ENCODE assay signal across 10 cellular contexts in the genomic region with DNA sequence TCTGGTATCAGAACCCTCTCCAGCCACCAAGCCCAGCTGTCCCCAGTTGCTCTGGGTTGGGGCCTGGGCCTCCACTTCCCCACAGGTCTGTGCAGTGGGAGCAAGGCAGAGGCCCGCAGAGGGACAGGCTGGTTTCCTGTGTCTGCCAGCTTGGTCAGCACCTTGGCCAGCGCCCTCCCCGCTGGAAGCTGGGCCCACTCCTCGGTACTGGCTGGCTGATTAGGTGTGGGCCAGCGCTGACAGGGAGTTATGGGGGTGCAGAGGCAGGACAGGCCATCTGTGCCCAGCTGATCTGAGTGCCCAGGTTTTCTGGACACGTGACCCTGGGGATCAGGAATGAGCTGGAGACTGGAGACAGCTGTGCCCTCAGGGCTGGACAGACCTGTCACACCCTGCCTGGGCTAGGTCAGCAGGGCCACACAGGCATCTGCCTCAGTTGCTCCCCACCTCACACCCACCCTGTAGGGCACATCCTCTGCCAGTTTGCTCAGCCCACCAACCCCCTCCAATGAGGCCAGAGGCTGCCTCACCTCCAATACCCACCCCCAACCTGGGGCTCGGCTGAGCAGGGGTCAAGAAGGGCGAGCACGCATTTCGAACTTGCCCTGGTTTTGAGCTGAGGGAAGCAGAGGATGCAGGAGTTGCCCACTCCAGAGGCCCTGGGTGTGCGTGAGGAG.
DNase-seq lines count a peak whose midpoint lies in the region; ATAC-seq, FAIRE-seq and TF ChIP-seq lines count a peak whose summit lies in the region.
"Had no signal": no experiment of that assay in that cellular context is flagged by ENCODE, and none has a peak within 500 bp of the region (broad histone marks: within the 10 kb centered on the region; RNA-seq: fewer than 3 reads in every experiment).

No MANE protein-coding gene starts in this region.

- no peak for TF ChIP-seq RAD21 in HCT116 (IDR thresholded peaks at IDR 0.05; ENCODE audit: low read depth)

- TF ChIP-seq EP300 in sigmoid colon (IDR thresholded peaks at IDR 0.05): no peak

- FAIRE-seq in H54 (lab: Jason Lieb, UNC): no peak
- FAIRE-seq: keratinocyte had no signal

- H2AFZ ChIP-seq in HCT116 (ENCODE audit: low read depth, low read length, poor library complexity, severe bottlenecking): no peak overlapping the region

- peaks cover 3% of the 10 kb centered on the region; the same call in 1 of the 2 replicates for H3K27me3 ChIP-seq in HCT116 (ENCODE audit: insufficient read depth, low read length)
- H3K27me3 ChIP-seq in heart left ventricle: peaks cover 0 to 19% (median 0%) of the 10 kb centered on the region in 9 donors
- peaks cover 0 to 12% (median 0%) of the 10 kb centered on the region in 3 donors for H3K27me3 ChIP-seq in sigmoid colon

- H3K9ac ChIP-seq in HCT116 (ENCODE audit: low read length): no peak overlapping the region

- DNase-seq in HCT116 (ENCODE audit: low read depth, low spot score) (no peak), heart left ventricle (peak in 1 of 5 donors; percentile 47), sigmoid colon (peak; percentile 58), H54 (ENCODE audit: insufficient read length, low spot score) (no peak)
- DNase-seq in central memory CD4-positive, alpha-beta T cell: no peak
- DNase-seq: NCI-H446 treated with DMSO at 0.1 percent for 48 hours, T-helper 17 cell had no signal

- H3K4me1 ChIP-seq in HCT116 (ENCODE audit: control insufficient read depth in 1 of 2, insufficient read depth in 2 of 2, low read length in 2 of 2): peaks cover 11 to 17% of the 10 kb centered on the region in 2 experiments; a peak in 3 of 4 replicates
- peaks cover 0 to 9% (median 0%) of the 10 kb centered on the region in 12 donors for H3K4me1 ChIP-seq in heart left ventricle
- H3K4me1 ChIP-seq in sigmoid colon: peaks cover 0 to 10% (median 9%) of the 10 kb centered on the region in 4 donors

- no peak overlapping the region for H3K4me2 ChIP-seq in HCT116 (ENCODE audit: low read length)

- whole genome bisulfite sequencing in heart left ventricle, 4 donors: 41 to 56% (median 51%) methylated on average over 5 to 11 of the region's 11 CpGs
- WGBS in sigmoid colon, 2 donors: 67 to 68% methylated on average over 11 of the region's 11 CpGs

- POLR2A ChIA-PET in HCT116 (lab: Charles Lee): no interaction called here

- CTCF ChIA-PET in HCT116 (lab: Charles Lee): no interaction called here

- H3K79me2 ChIP-seq in HCT116 (ENCODE audit: insufficient read depth, low read length): no peaks in the 10 kb centered on the region

- no peak for TF ChIP-seq POLR2A in HCT116 (IDR thresholded peaks at IDR 0.05; ENCODE audit: borderline replicate concordance, extremely low read depth, insufficient read depth, insufficient read length)
- TF ChIP-seq POLR2A in heart left ventricle (IDR thresholded peaks at IDR 0.05): no peak
- no peak for TF ChIP-seq POLR2A in sigmoid colon (IDR thresholded peaks at IDR 0.05)
- TF ChIP-seq POLR2A in H54 (IDR thresholded peaks at IDR 0.05; ENCODE audit: low read depth, low read length): no peak

- no peak for TF ChIP-seq CTCF in HCT116 (IDR thresholded peaks at IDR 0.05 in 2 of 3, conservative IDR thresholded peaks at IDR 0.05 in 1 of 3; ENCODE audit: borderline replicate concordance in 1 of 3, insufficient read depth in 1 of 3, low read depth in 2 of 3, low read length in 2 of 3)
- TF ChIP-seq CTCF in heart left ventricle (IDR thresholded peaks at IDR 0.05): no peak
- TF ChIP-seq CTCF in sigmoid colon (IDR thresholded peaks at IDR 0.05): no peak

- H3K9me2 ChIP-seq in HCT116 (ENCODE audit: insufficient read depth): no peaks in the 10 kb centered on the region

- no peak for ATAC-seq in HCT116
- ATAC-seq in SK-N-SH treated with all-trans-retinoic acid at 6 μM for 48 hours: no peak
- peak in 3 of 4 donors; percentile 34 to 46 (median 36) for ATAC-seq in heart left ventricle
- ATAC-seq in HG03139 (IDR thresholded peaks at IDR 0.05; ENCODE audit: unreplicated experiment): no peak
- ATAC-seq: T-helper 17 cell had no signal

- BruUV-seq in HCT116 (replicated peaks; lab: Mats Ljungman, UMichigan): no TSS peak

- RAD21 ChIA-PET in HCT116 (lab: Charles Lee; ENCODE audit: low non-redundant PET in 1 of 2, low total read pairs in 2 of 2, uncharacterized antibody in 2 of 2, unreplicated experiment in 2 of 2): no interaction called here

- H3K27ac ChIP-seq in HCT116 (ENCODE audit: low read depth, low read length): no peak overlapping the region
- no peak overlapping the region for H3K27ac ChIP-seq in heart left ventricle
- no peak overlapping the region for H3K27ac ChIP-seq in sigmoid colon

- intact Hi-C loops in HCT116 (cut with micrococcal nuclease) (no loop called here), heart left ventricle (cut with DNase I) (loop anchor here in 4 of 10 donors (5.0 to 10.0 kb wide), 2 partner anchors 130 to 132 kb away; no protein-coding TSS in a partner anchor), sigmoid colon (cut with DNase I) (no loop called here)

- H3K36me3 ChIP-seq in HCT116 (ENCODE audit: control insufficient read depth in 1 of 2, insufficient read depth in 2 of 2, low read length in 2 of 2) (no peaks in the 10 kb centered on the region), heart left ventricle (no peaks in the 10 kb centered on the region), sigmoid colon (no peaks in the 10 kb centered on the region)

- H3K4me3 ChIP-seq in HCT116 (replicated peaks in 1 of 2; ENCODE audit: low read depth in 1 of 2, low read length in 2 of 2) (no peak overlapping the region), heart left ventricle (no peak overlapping the region), sigmoid colon (no peak overlapping the region)

- H4K20me1 ChIP-seq in HCT116 (ENCODE audit: insufficient read depth): no peaks in the 10 kb centered on the region

- no peaks in the 10 kb centered on the region for H3K9me3 ChIP-seq in HCT116 (ENCODE audit: control insufficient read depth in 1 of 2, insufficient read depth in 1 of 2, low read depth in 1 of 2, low read length in 2 of 2)
- H3K9me3 ChIP-seq in heart left ventricle: peaks cover 0 to 3% (median 0%) of the 10 kb centered on the region in 12 donors
- H3K9me3 ChIP-seq in sigmoid colon: no peaks in the 10 kb centered on the region

TF ChIP-seq in HCT116, 20 proteins besides CTCF, POLR2A, EP300 and RAD21:
- no peak for TF ChIP-seq CBX3 (IDR thresholded peaks at IDR 0.05; ENCODE audit: low read depth)
- TF ChIP-seq, protein P1, sequence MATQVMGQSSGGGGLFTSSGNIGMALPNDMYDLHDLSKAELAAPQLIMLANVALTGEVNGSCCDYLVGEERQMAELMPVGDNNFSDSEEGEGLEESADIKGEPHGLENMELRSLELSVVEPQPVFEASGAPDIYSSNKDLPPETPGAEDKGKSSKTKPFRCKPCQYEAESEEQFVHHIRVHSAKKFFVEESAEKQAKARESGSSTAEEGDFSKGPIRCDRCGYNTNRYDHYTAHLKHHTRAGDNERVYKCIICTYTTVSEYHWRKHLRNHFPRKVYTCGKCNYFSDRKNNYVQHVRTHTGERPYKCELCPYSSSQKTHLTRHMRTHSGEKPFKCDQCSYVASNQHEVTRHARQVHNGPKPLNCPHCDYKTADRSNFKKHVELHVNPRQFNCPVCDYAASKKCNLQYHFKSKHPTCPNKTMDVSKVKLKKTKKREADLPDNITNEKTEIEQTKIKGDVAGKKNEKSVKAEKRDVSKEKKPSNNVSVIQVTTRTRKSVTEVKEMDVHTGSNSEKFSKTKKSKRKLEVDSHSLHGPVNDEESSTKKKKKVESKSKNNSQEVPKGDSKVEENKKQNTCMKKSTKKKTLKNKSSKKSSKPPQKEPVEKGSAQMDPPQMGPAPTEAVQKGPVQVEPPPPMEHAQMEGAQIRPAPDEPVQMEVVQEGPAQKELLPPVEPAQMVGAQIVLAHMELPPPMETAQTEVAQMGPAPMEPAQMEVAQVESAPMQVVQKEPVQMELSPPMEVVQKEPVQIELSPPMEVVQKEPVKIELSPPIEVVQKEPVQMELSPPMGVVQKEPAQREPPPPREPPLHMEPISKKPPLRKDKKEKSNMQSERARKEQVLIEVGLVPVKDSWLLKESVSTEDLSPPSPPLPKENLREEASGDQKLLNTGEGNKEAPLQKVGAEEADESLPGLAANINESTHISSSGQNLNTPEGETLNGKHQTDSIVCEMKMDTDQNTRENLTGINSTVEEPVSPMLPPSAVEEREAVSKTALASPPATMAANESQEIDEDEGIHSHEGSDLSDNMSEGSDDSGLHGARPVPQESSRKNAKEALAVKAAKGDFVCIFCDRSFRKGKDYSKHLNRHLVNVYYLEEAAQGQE (IDR thresholded peaks at IDR 0.05; ENCODE audit: low read depth): peak; percentile 76
TF ChIP-seq in HCT116: peak in this region for 1.

TF ChIP-seq in SK-N-SH treated with all-trans-retinoic acid at 6 μM for 48 hours, 23 proteins besides CTCF, POLR2A, EP300 and RAD21 (continues in another document):
- TF ChIP-seq, protein P2, sequence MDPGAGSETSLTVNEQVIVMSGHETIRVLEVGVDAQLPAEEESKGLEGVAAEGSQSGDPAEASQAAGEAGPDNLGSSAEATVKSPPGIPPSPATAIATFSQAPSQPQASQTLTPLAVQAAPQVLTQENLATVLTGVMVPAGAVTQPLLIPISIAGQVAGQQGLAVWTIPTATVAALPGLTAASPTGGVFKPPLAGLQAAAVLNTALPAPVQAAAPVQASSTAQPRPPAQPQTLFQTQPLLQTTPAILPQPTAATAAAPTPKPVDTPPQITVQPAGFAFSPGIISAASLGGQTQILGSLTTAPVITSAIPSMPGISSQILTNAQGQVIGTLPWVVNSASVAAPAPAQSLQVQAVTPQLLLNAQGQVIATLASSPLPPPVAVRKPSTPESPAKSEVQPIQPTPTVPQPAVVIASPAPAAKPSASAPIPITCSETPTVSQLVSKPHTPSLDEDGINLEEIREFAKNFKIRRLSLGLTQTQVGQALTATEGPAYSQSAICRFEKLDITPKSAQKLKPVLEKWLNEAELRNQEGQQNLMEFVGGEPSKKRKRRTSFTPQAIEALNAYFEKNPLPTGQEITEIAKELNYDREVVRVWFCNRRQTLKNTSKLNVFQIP (CRISPR knock-in tag; IDR thresholded peaks at IDR 0.05; ENCODE audit: borderline replicate concordance, low read depth): no peak

Comparison
In these comparisons a context has a peak if more than half of its experiments do, and no peak if none do; other contexts are left out.
1. ATAC-seq: peak in heart left ventricle (3 of 4); none in HCT116 (single experiment), SK-N-SH treated with all-trans-retinoic acid at 6 μM for 48 hours (single experiment) and HG03139 (single experiment).